Comparison of ENCODE assay signal across 1 cellular context in the genomic region with DNA sequence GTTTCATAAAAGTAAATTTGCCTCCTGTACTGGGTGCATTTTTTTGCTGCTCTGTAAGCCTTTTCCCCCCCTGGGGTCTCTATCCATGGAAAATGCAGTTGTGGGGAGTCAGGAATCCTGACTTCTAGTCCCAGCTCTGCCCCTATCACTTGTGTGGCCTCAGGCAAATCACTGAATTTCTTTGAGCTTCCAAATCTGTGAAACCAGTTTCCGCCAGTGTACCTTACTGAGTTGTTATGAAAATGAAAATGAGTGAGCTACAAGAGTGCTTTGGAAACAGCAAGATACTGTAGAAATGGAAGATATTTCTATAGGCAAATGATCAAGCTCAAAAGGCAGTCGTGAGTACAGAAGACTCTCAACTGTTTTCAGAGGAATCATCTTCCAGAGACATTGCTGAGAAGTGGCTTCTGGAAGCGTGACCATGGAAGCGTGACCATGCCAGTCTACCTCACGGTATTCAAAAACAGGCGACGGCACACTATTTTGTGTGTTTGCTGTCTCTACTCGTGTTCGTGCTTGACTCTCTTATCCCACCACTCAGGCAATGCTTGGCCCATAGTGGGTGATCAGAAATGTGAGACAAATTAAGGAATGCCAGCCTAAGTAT.
TF ChIP-seq lines count a peak whose summit lies in the region.

No MANE protein-coding gene starts in this region.

TF ChIP-seq in HepG2, 621 proteins besides CTCF, POLR2A, EP300 and RAD21:
- TF ChIP-seq, protein P1, sequence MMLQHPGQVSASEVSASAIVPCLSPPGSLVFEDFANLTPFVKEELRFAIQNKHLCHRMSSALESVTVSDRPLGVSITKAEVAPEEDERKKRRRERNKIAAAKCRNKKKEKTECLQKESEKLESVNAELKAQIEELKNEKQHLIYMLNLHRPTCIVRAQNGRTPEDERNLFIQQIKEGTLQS (CRISPR knock-in tag; IDR thresholded peaks at IDR 0.05) = no peak
- no peak for TF ChIP-seq ZNF510 (CRISPR knock-in tag; IDR thresholded peaks at IDR 0.05; ENCODE audit: low read depth)
- no peak for TF ChIP-seq EHMT2 (IDR thresholded peaks at IDR 0.05; ENCODE audit: borderline replicate concordance, low read depth, low read length)
- TF ChIP-seq ZSCAN21 (CRISPR knock-in tag; IDR thresholded peaks at IDR 0.05; ENCODE audit: borderline replicate concordance) = no peak
- TF ChIP-seq ZNF788 (CRISPR knock-in tag; IDR thresholded peaks at IDR 0.05; ENCODE audit: borderline replicate concordance) = no peak
- no peak for TF ChIP-seq PAX8 (CRISPR knock-in tag; IDR thresholded peaks at IDR 0.05; ENCODE audit: borderline replicate concordance)
- TF ChIP-seq ZNF737 (CRISPR knock-in tag; IDR thresholded peaks at IDR 0.05; ENCODE audit: borderline replicate concordance) = no peak
- TF ChIP-seq ZNF33A (CRISPR knock-in tag; IDR thresholded peaks at IDR 0.05; ENCODE audit: borderline replicate concordance) = no peak
- TF ChIP-seq FOXA3 (CRISPR knock-in tag; IDR thresholded peaks at IDR 0.05) = no peak
- TF ChIP-seq SMAD9 (CRISPR knock-in tag; IDR thresholded peaks at IDR 0.05) = no peak
- no peak for TF ChIP-seq ZBTB38 (CRISPR knock-in tag; IDR thresholded peaks at IDR 0.05)
